ENCODE assay signal across 8 cellular contexts in the genomic region with DNA sequence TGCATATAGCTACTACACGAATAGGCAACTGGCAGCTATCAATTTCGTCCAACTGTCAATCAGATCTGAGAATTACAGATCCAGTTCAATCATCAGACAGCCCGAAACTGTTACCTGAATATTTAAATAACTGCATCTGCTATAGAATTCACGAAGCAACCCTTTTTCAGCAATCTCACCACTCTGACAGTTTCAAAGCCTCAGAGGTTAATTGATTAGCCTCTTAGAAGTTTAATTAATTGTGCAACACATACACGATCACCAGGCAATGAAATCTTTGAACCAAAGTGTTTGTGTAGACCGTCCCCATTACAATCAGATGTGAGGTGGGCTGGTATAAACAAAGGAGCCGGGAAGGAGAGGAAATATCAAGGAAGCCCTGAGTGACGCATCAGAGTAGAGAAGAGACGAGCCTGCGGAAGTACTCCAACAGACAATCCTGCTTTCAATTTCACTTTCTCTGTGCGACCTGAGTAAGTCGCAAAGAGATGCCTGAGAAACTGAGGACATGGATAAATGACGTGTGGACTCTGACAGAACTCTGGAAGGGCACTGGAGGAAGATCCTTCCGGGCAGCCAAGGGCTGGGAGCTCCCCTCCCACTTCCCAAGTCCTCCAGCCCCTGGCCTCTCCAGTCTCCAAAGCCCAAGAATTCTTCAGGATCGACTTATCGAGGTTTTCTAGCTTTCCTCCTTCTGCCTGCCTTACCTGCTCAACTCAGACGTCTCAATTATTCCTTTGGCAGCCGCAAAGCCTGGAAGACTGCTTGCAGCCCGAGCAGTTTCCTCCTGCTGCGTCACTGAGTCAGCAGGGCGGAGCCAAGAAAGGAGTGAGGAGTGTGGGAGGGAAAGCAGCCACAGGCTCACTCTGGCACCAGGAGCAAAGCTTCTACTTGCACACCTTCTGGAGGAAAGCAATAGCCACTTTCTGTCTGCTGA. TPM values are rescaled to one million over a fixed set of nuclear protein-coding genes. Genes with fewer than 3 reads are reported as not detected.
DNase-seq lines count a peak whose midpoint lies in the region; ATAC-seq and TF ChIP-seq lines count a peak whose summit lies in the region.

A gene with protein sequence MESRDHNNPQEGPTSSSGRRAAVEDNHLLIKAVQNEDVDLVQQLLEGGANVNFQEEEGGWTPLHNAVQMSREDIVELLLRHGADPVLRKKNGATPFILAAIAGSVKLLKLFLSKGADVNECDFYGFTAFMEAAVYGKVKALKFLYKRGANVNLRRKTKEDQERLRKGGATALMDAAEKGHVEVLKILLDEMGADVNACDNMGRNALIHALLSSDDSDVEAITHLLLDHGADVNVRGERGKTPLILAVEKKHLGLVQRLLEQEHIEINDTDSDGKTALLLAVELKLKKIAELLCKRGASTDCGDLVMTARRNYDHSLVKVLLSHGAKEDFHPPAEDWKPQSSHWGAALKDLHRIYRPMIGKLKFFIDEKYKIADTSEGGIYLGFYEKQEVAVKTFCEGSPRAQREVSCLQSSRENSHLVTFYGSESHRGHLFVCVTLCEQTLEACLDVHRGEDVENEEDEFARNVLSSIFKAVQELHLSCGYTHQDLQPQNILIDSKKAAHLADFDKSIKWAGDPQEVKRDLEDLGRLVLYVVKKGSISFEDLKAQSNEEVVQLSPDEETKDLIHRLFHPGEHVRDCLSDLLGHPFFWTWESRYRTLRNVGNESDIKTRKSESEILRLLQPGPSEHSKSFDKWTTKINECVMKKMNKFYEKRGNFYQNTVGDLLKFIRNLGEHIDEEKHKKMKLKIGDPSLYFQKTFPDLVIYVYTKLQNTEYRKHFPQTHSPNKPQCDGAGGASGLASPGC (minus strand): TSS at position 797 of the 937 bp plus-strand sequence. CDS start 2,450 bp downstream, outside the sequence.

- TF ChIP-seq CTCF in 22Rv1 (IDR thresholded peaks at IDR 0.05): no peak
- no peak for TF ChIP-seq CTCF in endodermal cell (conservative IDR thresholded peaks at IDR 0.05)

- H3K9ac ChIP-seq in endodermal cell (ENCODE audit: extremely low read depth, low read length, poor library complexity, severe bottlenecking) (peak within 1 kb of the TSS; percentile 21), mesendoderm (ENCODE audit: low read length) (peak within 1 kb of the TSS; percentile 65)

- no peak within 1 kb of the TSS for H2BK120ac ChIP-seq in mesendoderm (ENCODE audit: low read depth, low read length)

- H3K9me3 ChIP-seq in endodermal cell (ENCODE audit: control insufficient read depth, low read length): no peaks in the 10 kb centered on the region

- H2BK5ac ChIP-seq in mesendoderm (ENCODE audit: low read length): no peak within 1 kb of the TSS

- no peak within 1 kb of the TSS for H3K18ac ChIP-seq in mesendoderm (ENCODE audit: low read length)

- peaks cover 17% of the 10 kb centered on the region for H3K4me1 Mint-ChIP-seq in activated CD8-positive, alpha-beta T cell treated with anti-CD3 and anti-CD28 coated beads, Interleukin-2, amount 10 ng/mL, durations not matched to agents 7 days and 5 days (ENCODE audit: low read depth)
- peaks cover 13% of the 10 kb centered on the region for H3K4me1 Mint-ChIP-seq in endodermal cell

- H3K4me1 ChIP-seq in endodermal cell (ENCODE audit: control insufficient read depth, insufficient read depth, low read length): peaks cover 3% of the 10 kb centered on the region
- H3K4me1 ChIP-seq in mesendoderm (ENCODE audit: control insufficient read depth, low read depth, low read length): no peaks in the 10 kb centered on the region

- H3K79me1 ChIP-seq in mesendoderm (ENCODE audit: low read length): no peaks in the 10 kb centered on the region

- H3K27me3 ChIP-seq in endodermal cell (ENCODE audit: control insufficient read depth, insufficient read depth, low read length, poor library complexity, severe bottlenecking) (no peaks in the 10 kb centered on the region), mesendoderm (ENCODE audit: insufficient read depth, low read length, poor library complexity) (no peaks in the 10 kb centered on the region)

- no peak within 1 kb of the TSS for H4K5ac ChIP-seq in mesendoderm (ENCODE audit: low read length)

- H3K4me3 ChIP-seq in endodermal cell (ENCODE audit: low read length) (peak within 1 kb of the TSS; percentile 72), mesendoderm (ENCODE audit: low read length) (peak within 1 kb of the TSS; percentile 28)

- H3K56ac ChIP-seq in mesendoderm (ENCODE audit: low read length): peak within 1 kb of the TSS; percentile 83

- peaks cover 5% of the 10 kb centered on the region for H3K27me3 Mint-ChIP-seq in activated CD8-positive, alpha-beta T cell treated with anti-CD3 and anti-CD28 coated beads, Interleukin-2, amount 10 ng/mL, durations not matched to agents 7 days and 5 days (ENCODE audit: low read depth)
- H3K27me3 Mint-ChIP-seq in endodermal cell (ENCODE audit: insufficient read depth): no peaks in the 10 kb centered on the region

- H3K27ac Mint-ChIP-seq in activated CD8-positive, alpha-beta T cell treated with anti-CD3 and anti-CD28 coated beads, Interleukin-2, amount 10 ng/mL, durations not matched to agents 7 days and 5 days: peak within 1 kb of the TSS; percentile 98
- peak within 1 kb of the TSS; percentile 95 for H3K27ac Mint-ChIP-seq in endodermal cell

- H3K9me3 Mint-ChIP-seq in activated CD8-positive, alpha-beta T cell treated with anti-CD3 and anti-CD28 coated beads, Interleukin-2, amount 10 ng/mL, durations not matched to agents 7 days and 5 days (ENCODE audit: insufficient read depth): no peaks in the 10 kb centered on the region
- H3K9me3 Mint-ChIP-seq in endodermal cell: no peaks in the 10 kb centered on the region

- WGBS in endodermal cell (ENCODE audit: insufficient coverage in 1 of 2, insufficient read length in 1 of 2), 2 experiments: 49 to 62% methylated on average over 10 to 21 of the region's 21 CpGs
- no CpG with 5 or more reads among the region's 21 CpGs for whole genome bisulfite sequencing in mesendoderm (ENCODE audit: extremely low coverage, insufficient coverage, low lambda C conversion rate)

- H2AK5ac ChIP-seq in mesendoderm (ENCODE audit: low read length): no peak within 1 kb of the TSS

- POLR2A ChIA-PET in activated CD8-positive, alpha-beta T cell treated with anti-CD3 and anti-CD28 coated beads, Interleukin-2, amount 10 ng/mL, durations not matched to agents 7 days and 5 days (lab: Charles Lee): interaction anchor here (0.6 to 2.7 kb wide), 8 partner anchors 9 to 411 kb away, joined by 3 to 12 read pairs (median 4); partner anchors contain the start of gene DHX9

- H3K4me3 Mint-ChIP-seq in activated CD8-positive, alpha-beta T cell treated with anti-CD3 and anti-CD28 coated beads, Interleukin-2, amount 10 ng/mL, durations not matched to agents 7 days and 5 days: peak within 1 kb of the TSS; percentile 83
- H3K4me3 Mint-ChIP-seq in endodermal cell: peak within 1 kb of the TSS; percentile 77

- CTCF ChIA-PET in activated CD8-positive, alpha-beta T cell treated with anti-CD3 and anti-CD28 coated beads, Interleukin-2, amount 10 ng/mL, durations not matched to agents 7 days and 5 days (lab: Charles Lee): interaction anchor here (0.7 to 10.1 kb wide), 16 partner anchors 9 to 508 kb away, joined by 3 to 120 read pairs (median 3); partner anchors contain the start of gene NPL

- peak; percentile 38 for TF ChIP-seq POLR2A in GM15510 (IDR thresholded peaks at IDR 0.05; ENCODE audit: borderline replicate concordance, extremely low read depth, insufficient read length)

- DNase-seq in NCI-H460 (ENCODE audit: extremely low read depth, low read depth) (peak; percentile 69), endodermal cell (peak; percentile 89), mesendoderm (peak; percentile 85)
- DNase-seq in activated CD8-positive, alpha-beta T cell treated with anti-CD3 and anti-CD28 coated beads, Interleukin-2, amount 10 ng/mL, durations not matched to agents 7 days and 5 days: peak; percentile 65
- peak; percentile 36 to 42 for DNase-seq in stimulated activated CD8-positive, alpha-beta memory T cell treated with anti-CD3 and anti-CD28 coated beads, Interleukin-7, amount 100 ng/mL, for 4 hours (ENCODE audit: low read depth in 2 of 2)

- peak; percentile 78 for ATAC-seq in HG02763 (IDR thresholded peaks at IDR 0.05; ENCODE audit: unreplicated experiment)
- ATAC-seq in activated CD8-positive, alpha-beta T cell treated with anti-CD3 and anti-CD28 coated beads, Interleukin-2, amount 10 ng/mL, durations not matched to agents 7 days and 5 days: peak; percentile 94

- no peak within 1 kb of the TSS for H3K23ac ChIP-seq in mesendoderm (ENCODE audit: low read length)

- H3K4me2 ChIP-seq in mesendoderm (ENCODE audit: low read length): peak within 1 kb of the TSS; percentile 14

- peaks cover 10% of the 10 kb centered on the region for H3K36me3 Mint-ChIP-seq in activated CD8-positive, alpha-beta T cell treated with anti-CD3 and anti-CD28 coated beads, Interleukin-2, amount 10 ng/mL, durations not matched to agents 7 days and 5 days (ENCODE audit: low read depth)
- H3K36me3 Mint-ChIP-seq in endodermal cell (ENCODE audit: low read depth): no peaks in the 10 kb centered on the region

- no peak within 1 kb of the TSS for H3K4ac ChIP-seq in mesendoderm (ENCODE audit: low read depth, low read length)

- no peaks in the 10 kb centered on the region for H3K79me2 ChIP-seq in mesendoderm (ENCODE audit: control insufficient read depth, insufficient read depth, low read length)

- H2BK15ac ChIP-seq in mesendoderm (replicated peaks; ENCODE audit: low read depth): no peak within 1 kb of the TSS

- no peak within 1 kb of the TSS for H4K8ac ChIP-seq in mesendoderm (ENCODE audit: low read depth, low read length)

- H3K36me3 ChIP-seq in endodermal cell (ENCODE audit: control insufficient read depth, insufficient read depth, low read length): no peaks in the 10 kb centered on the region
- no peaks in the 10 kb centered on the region for H3K36me3 ChIP-seq in mesendoderm (ENCODE audit: control insufficient read depth, insufficient read depth, low read length)

- peak within 1 kb of the TSS; percentile 85 for H3K27ac ChIP-seq in 22Rv1
- H3K27ac ChIP-seq in endodermal cell (ENCODE audit: low read depth, low read length): no peak within 1 kb of the TSS
- H3K27ac ChIP-seq in mesendoderm (ENCODE audit: low read depth, low read length): no peak within 1 kb of the TSS

RNA-seq across cellular contexts. Expression of the gene that starts here (rescaled TPM):
- 6.6 and 7.6 TPM in 2 replicates for total RNA-seq in NCI-H460 (2014; rRNA removed; shearing (Covaris generic))
- polyA plus RNA-seq in NCI-H460 (2014; cell fraction: nucleus; rRNA removed): 6.6 and 8.6 TPM in 2 replicates
- 1 to 10 TPM; 5.7 to 6.0 TPM for total RNA-seq in activated CD8-positive, alpha-beta T cell treated with anti-CD3 and anti-CD28 coated beads, Interleukin-2, amount 10 ng/mL, durations not matched to agents 7 days and 5 days
- total RNA-seq in endodermal cell: 1 to 10 TPM; 2.6 to 3.1 TPM
- polyA plus RNA-seq in endodermal cell (2013, experiment 1 of 2): 2.2 TPM
- polyA plus RNA-seq in endodermal cell (2013, experiment 2 of 2): 2.4 TPM
- polyA plus RNA-seq in mesendoderm (2013, experiment 1 of 2): 0.62 TPM
- 0.64 TPM for polyA plus RNA-seq in mesendoderm (2013, experiment 2 of 2)

Comparison
In these comparisons a context has a peak if more than half of its experiments do, and no peak if none do; other contexts are left out.
1. DNase-seq: peak in every context shown above with its lines; median percentile 89 in endodermal cell; 85 in mesendoderm; 69 in NCI-H460; 65 in activated CD8-positive, alpha-beta T cell treated with anti-CD3 and anti-CD28 coated beads, Interleukin-2, amount 10 ng/mL, durations not matched to agents 7 days and 5 days; 39 in stimulated activated CD8-positive, alpha-beta memory T cell treated with anti-CD3 and anti-CD28 coated beads, Interleukin-7, amount 100 ng/mL, for 4 hours.